ENCODE assay signal across 11 cellular contexts in genomic region chr1:241677171-241677570, GRCh38. TPM values are rescaled to one million over a fixed set of nuclear protein-coding genes. Genes with fewer than 3 reads are reported as not detected.
A peak's percentile ranks its signal among the peaks of the same experiment; 100 is the strongest.
DNase-seq lines count a peak whose midpoint lies in the region; ATAC-seq and TF ChIP-seq lines count a peak whose summit lies in the region.
"Had no signal": no experiment of that assay in that cellular context is flagged by ENCODE, and none has a peak within 500 bp of the region (broad histone marks: within the 10 kb centered on the region; RNA-seq: fewer than 3 reads in every experiment).

No MANE protein-coding gene starts in this region.

- intact Hi-C loops in Calu3 (cut with micrococcal nuclease; ENCODE audit: unreplicated experiment), result no loop called here

- CTCF ChIA-PET in Calu3 (lab: Charles Lee), result no interaction called here

- H3K36me3 ChIP-seq in MG63, result no peaks in the 10 kb centered on the region
- H3K36me3 ChIP-seq: upper lobe of left lung had no signal

- no peaks in the 10 kb centered on the region for H3K36me3 Mint-ChIP-seq in Calu3 (ENCODE audit: insufficient read depth, unreplicated experiment)

- TF ChIP-seq CTCF in Calu3 (IDR thresholded peaks at IDR 0.05; ENCODE audit: unreplicated experiment), result no peak

- H3K9me3 Mint-ChIP-seq in Calu3 (ENCODE audit: low read depth, unreplicated experiment), result peaks cover 8% of the 10 kb centered on the region

- H3K27me3 ChIP-seq in MG63, result no peaks in the 10 kb centered on the region
- H3K27me3 ChIP-seq: upper lobe of left lung had no signal

- ATAC-seq in GM18498 (IDR thresholded peaks at IDR 0.05; ENCODE audit: unreplicated experiment) (peak; percentile 93), GM21360 (IDR thresholded peaks at IDR 0.05; ENCODE audit: unreplicated experiment) (peak; percentile 95), HG03280 (IDR thresholded peaks at IDR 0.05; ENCODE audit: unreplicated experiment) (peak; percentile 95)
- ATAC-seq: psoas muscle had no signal

- no peak overlapping the region for H3K4me3 ChIP-seq in MG63
- H3K4me3 ChIP-seq: psoas muscle, upper lobe of left lung had no signal

- H3K4me3 Mint-ChIP-seq in Calu3 (ENCODE audit: low read depth, unreplicated experiment), result no peak overlapping the region

- no peaks in the 10 kb centered on the region for H3K9me3 ChIP-seq in MG63
- H3K9me3 ChIP-seq: psoas muscle, upper lobe of left lung had no signal

- H3K27me3 Mint-ChIP-seq in Calu3 (ENCODE audit: unreplicated experiment), result peaks cover 25% of the 10 kb centered on the region

- no TSS peak for BruUV-seq in Calu3 (replicated peaks; lab: Mats Ljungman, UMichigan)

- no peak overlapping the region for H3K27ac Mint-ChIP-seq in Calu3 (ENCODE audit: unreplicated experiment)

- DNase-seq in amniotic epithelial cell (ENCODE audit: low read depth) (peak; percentile 8), NCI-H146 (lab: John Stamatoyannopoulos, UW) (no peak), LoVo (ENCODE audit: low spot score) (no peak), MG63 (no peak), Calu3 (no peak)
- DNase-seq: activated CD8-positive, alpha-beta memory T cell treated with anti-CD3 and anti-CD28 coated beads, Interleukin-2, amount 50 U/mL, for 48 hours; psoas muscle; upper lobe of left lung had no signal

- peaks cover 3% of the 10 kb centered on the region for H3K4me1 Mint-ChIP-seq in Calu3 (ENCODE audit: low read depth, unreplicated experiment)

RNA-seq across cellular contexts. Expression of gene WDR64, which starts 25.1 kb away (rescaled TPM):
- not detected in 2 replicates for total RNA-seq in MG63 (2014; rRNA removed; shearing (Covaris generic); ENCODE audit: low replicate concordance)
- not detected in 2 replicates for total RNA-seq in Calu3 (2022)
- total RNA-seq: psoas muscle had no signal

RNA-seq across cellular contexts. Expression of gene CHML, which starts 37.0 kb away (rescaled TPM):
- 7.0 and 15.4 TPM in 2 replicates for total RNA-seq in MG63 (2014; rRNA removed; shearing (Covaris generic); ENCODE audit: low replicate concordance)
- total RNA-seq in Calu3 (2022), result 28.2 and 30.4 TPM in 2 replicates

RNA-seq across cellular contexts. Expression of gene OPN3, which starts 37.0 kb away (rescaled TPM):
- total RNA-seq in MG63 (2014; rRNA removed; shearing (Covaris generic); ENCODE audit: low replicate concordance), result 1.1 and 4.1 TPM in 2 replicates
- total RNA-seq in Calu3 (2022), result 15.3 and 22.0 TPM in 2 replicates
